Comparison of ENCODE assay signal across 22 cellular contexts in genomic region chr11:30258679-30259078, GRCh38. TPM values are rescaled to one million over a fixed set of nuclear protein-coding genes. Genes with fewer than 3 reads are reported as not detected.
"Had no signal": no experiment of that assay in that cellular context is flagged by ENCODE, and none has a peak within 500 bp of the region (broad histone marks: within the 10 kb centered on the region; RNA-seq: fewer than 3 reads in every experiment).

No MANE protein-coding gene starts in this region.

- H3K4me3 ChIP-seq: spleen, thoracic aorta had no signal

- H3K27ac ChIP-seq: spleen, thoracic aorta had no signal

- H3K4me1 ChIP-seq: spleen had no signal

- ATAC-seq: activated CD8-positive, alpha-beta T cell treated with anti-CD3 and anti-CD28 coated beads for 36 hours; activated naive CD8-positive, alpha-beta T cell treated with anti-CD3 and anti-CD28 coated beads, Interleukin-2, amount 50 U/mL, for 24 hours; activated T-cell treated with anti-CD3 and anti-CD28 coated beads, Interleukin-2, amount 50 U/mL, for 4 hours; left lobe of liver; sciatic nerve; stimulated activated naive B cell treated with anti-CD40 and anti-IgM and Interleukin-4, amounts not matched to agents 10 μg/mL and 1 μg/mL and 100 μg/mL, for 72 hours had no signal

- DNase-seq: activated B cell treated with CpG ODN at 0.5 μM for 24 hours; activated CD4-positive, alpha-beta T cell treated with anti-CD3 and anti-CD28 coated beads, Interleukin-2, amount 10 ng/mL, durations not matched to agents 24 days and 14 days; activated CD8-positive, alpha-beta T cell treated with anti-CD3 and anti-CD28 coated beads for 36 hours; activated naive CD4-positive, alpha-beta T cell treated with anti-CD3 and anti-CD28 coated beads for 36 hours; activated naive CD8-positive, alpha-beta T cell treated with anti-CD3 and anti-CD28 coated beads, Interleukin-2, amount 50 U/mL, for 24 hours; activated T-cell treated with anti-CD3 and anti-CD28 coated beads, Interleukin-2, amount 50 U/mL, for 4 hours; aorta; effector CD4-positive, alpha-beta T cell; hypothalamus; spleen; stimulated activated naive B cell treated with anti-CD40 and anti-IgM and Interleukin-4, amounts not matched to agents 10 μg/mL and 1 μg/mL and 100 μg/mL, for 72 hours had no signal

- H3K9me3 ChIP-seq: thoracic aorta had no signal

- H3K36me3 ChIP-seq: spleen, thoracic aorta had no signal

- H3K27me3 ChIP-seq: spleen had no signal

RNA-seq across cellular contexts. Expression of gene FSHB, which starts 27.9 kb away (rescaled TPM):
- total RNA-seq: activated B cell treated with CpG ODN at 0.5 μM for 24 hours; activated CD4-positive, alpha-beta T cell treated with anti-CD3 and anti-CD28 coated beads, Interleukin-2, amount 10 ng/mL, durations not matched to agents 24 days and 14 days; activated CD8-positive, alpha-beta T cell treated with anti-CD3 and anti-CD28 coated beads for 36 hours; activated naive CD4-positive, alpha-beta T cell treated with anti-CD3 and anti-CD28 coated beads for 36 hours; activated T-cell treated with anti-CD3 and anti-CD28 coated beads, Interleukin-2, amount 50 U/mL, for 4 hours; aorta; bronchial epithelial cell; cerebellum; frontal cortex; left lobe of liver; lung microvascular endothelial cell; mesothelial cell of epicardium; sciatic nerve; spleen; thoracic aorta; ureter had no signal
- polyA plus RNA-seq: aorta, esophagus, keratinocyte, spleen had no signal
